In the genomic region with DNA sequence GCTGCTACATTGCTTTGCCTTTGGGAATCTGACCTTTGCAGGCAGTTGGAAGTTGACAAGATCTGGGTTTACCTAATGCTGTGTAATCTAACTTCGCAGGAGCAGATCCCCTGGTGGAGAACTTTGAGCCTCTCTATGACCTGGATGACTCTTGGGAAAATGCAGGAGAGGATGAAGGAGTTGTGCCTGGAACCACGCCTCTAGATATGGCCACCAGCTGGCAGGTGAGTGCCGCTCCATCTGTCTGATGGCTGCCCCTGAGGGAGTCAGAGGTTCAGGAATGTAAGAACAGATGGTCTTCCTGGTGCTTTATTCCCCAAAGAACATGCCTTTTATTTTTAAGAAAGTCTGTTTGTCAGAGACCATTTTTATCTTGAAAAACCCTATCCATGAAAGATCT, we compare ENCODE assay signal across 17 cellular contexts.
A peak's percentile ranks its signal among the peaks of the same experiment; 100 is the strongest.
DNase-seq lines count a peak whose midpoint lies in the region; ATAC-seq and TF ChIP-seq lines count a peak whose summit lies in the region.
"Had no signal": no experiment of that assay in that cellular context is flagged by ENCODE, and none has a peak within 500 bp of the region (broad histone marks: within the 10 kb centered on the region; RNA-seq: fewer than 3 reads in every experiment).

No MANE protein-coding gene starts in this region.

- no peaks in the 10 kb centered on the region for H3K9me3 Mint-ChIP-seq in activated T-cell treated with anti-CD3 and anti-CD28 coated beads, Interleukin-2, amount 50 U/mL, for 72 hours
- no peaks in the 10 kb centered on the region for H3K9me3 Mint-ChIP-seq in activated T-cell treated with anti-CD3 and anti-CD28 coated beads, Interleukin-2, amount 50 U/mL, for 4 hours
- no peaks in the 10 kb centered on the region for H3K9me3 Mint-ChIP-seq in activated naive CD8-positive, alpha-beta T cell treated with anti-CD3 and anti-CD28 coated beads, Interleukin-2, amount 50 U/mL, for 24 hours
- no peaks in the 10 kb centered on the region for H3K9me3 Mint-ChIP-seq in osteocyte (ENCODE audit: unreplicated experiment)

- no peak overlapping the region for H2AFZ ChIP-seq in OCI-LY7 (ENCODE audit: low read length)

- TF ChIP-seq CTCF in osteocyte (IDR thresholded peaks at IDR 0.05) (no peak), OCI-LY7 (conservative IDR thresholded peaks at IDR 0.05; ENCODE audit: low read length) (no peak)

- no peaks in the 10 kb centered on the region for H3K9me2 ChIP-seq in OCI-LY7 (ENCODE audit: insufficient read depth, low read length)

- BruUV-seq in OCI-LY7 (replicated peaks; lab: Mats Ljungman, UMichigan), result no TSS peak

- no peak for ATAC-seq in activated T-cell treated with anti-CD3 and anti-CD28 coated beads, Interleukin-2, amount 50 U/mL, for 72 hours (replicated peaks in 1 of 2)
- ATAC-seq in activated T-cell treated with anti-CD3 and anti-CD28 coated beads, Interleukin-2, amount 50 U/mL, for 4 hours, result no peak
- ATAC-seq in activated naive CD8-positive, alpha-beta T cell treated with anti-CD3 and anti-CD28 coated beads, Interleukin-2, amount 50 U/mL, for 24 hours, result no peak
- ATAC-seq in HG02763 (IDR thresholded peaks at IDR 0.05; ENCODE audit: unreplicated experiment), result no peak
- ATAC-seq: gastrocnemius medialis, left cardiac atrium had no signal

- no peaks in the 10 kb centered on the region for H3K9me3 ChIP-seq in OCI-LY7 (ENCODE audit: low read length)
- H3K9me3 ChIP-seq: gastrocnemius medialis, MG63, ovary, sigmoid colon had no signal

- peak overlapping the region; percentile 97 for H3K27ac Mint-ChIP-seq in activated T-cell treated with anti-CD3 and anti-CD28 coated beads, Interleukin-2, amount 50 U/mL, for 72 hours
- peak overlapping the region; percentile 75 for H3K27ac Mint-ChIP-seq in activated naive CD8-positive, alpha-beta T cell treated with anti-CD3 and anti-CD28 coated beads, Interleukin-2, amount 50 U/mL, for 24 hours
- peak overlapping the region; percentile 3 for H3K27ac Mint-ChIP-seq in osteocyte (ENCODE audit: unreplicated experiment)

- no peak overlapping the region for H3K4me3 ChIP-seq in OCI-LY7 (ENCODE audit: low read depth, low read length, poor library complexity, severe bottlenecking)
- H3K4me3 ChIP-seq: gastrocnemius medialis, MG63, ovary, sigmoid colon had no signal

- CTCF ChIA-PET in OCI-LY7 (lab: Charles Lee; ENCODE audit: unreplicated experiment), result no interaction called here

- no peaks in the 10 kb centered on the region for H4K20me1 ChIP-seq in OCI-LY7 (ENCODE audit: insufficient read depth, low read length)

- H3K36me3 ChIP-seq in OCI-LY7 (ENCODE audit: insufficient read depth, low read length), result peaks cover 91% of the 10 kb centered on the region
- H3K36me3 ChIP-seq: ovary had no signal

- H3K4me3 Mint-ChIP-seq in activated T-cell treated with anti-CD3 and anti-CD28 coated beads, Interleukin-2, amount 50 U/mL, for 72 hours, result no peak overlapping the region
- H3K4me3 Mint-ChIP-seq in activated T-cell treated with anti-CD3 and anti-CD28 coated beads, Interleukin-2, amount 50 U/mL, for 4 hours, result no peak overlapping the region
- no peak overlapping the region for H3K4me3 Mint-ChIP-seq in activated naive CD8-positive, alpha-beta T cell treated with anti-CD3 and anti-CD28 coated beads, Interleukin-2, amount 50 U/mL, for 24 hours
- no peak overlapping the region for H3K4me3 Mint-ChIP-seq in osteocyte (ENCODE audit: unreplicated experiment)

- H3K4me2 ChIP-seq in OCI-LY7 (ENCODE audit: low read length), result no peak overlapping the region

- no peak for DNase-seq in activated T-cell treated with anti-CD3 and anti-CD28 coated beads, Interleukin-2, amount 50 U/mL, for 72 hours
- DNase-seq in activated T-cell treated with anti-CD3 and anti-CD28 coated beads, Interleukin-2, amount 50 U/mL, for 4 hours, result no peak
- DNase-seq in NCI-H524 treated with DMSO at 0.1 percent for 48 hours (lab: John Stamatoyannopoulos, UW) (peak; percentile 69), osteocyte (ENCODE audit: extremely low spot score, unreplicated experiment) (no peak), OCI-M2 (lab: John Stamatoyannopoulos, UW; ENCODE audit: unreplicated experiment) (no peak), OCI-LY7 (ENCODE audit: low spot score) (no peak)
- DNase-seq in activated naive CD8-positive, alpha-beta T cell treated with anti-CD3 and anti-CD28 coated beads, Interleukin-2, amount 50 U/mL, for 24 hours, result no peak
- DNase-seq: activated gamma-delta T cell treated with Interleukin-2 at 50 U/mL for 16 hours; gastrocnemius medialis; left cardiac atrium; MG63; NCI-H146; NCI-H226; ovary; sigmoid colon; stimulated activated CD4-positive, alpha-beta T cell treated with anti-CD3 and anti-CD28 coated beads, Interleukin-1b, Interleukin-23, amount 100 ng/mL, for 48 hours had no signal

- peaks cover 89% of the 10 kb centered on the region for H3K4me1 Mint-ChIP-seq in activated T-cell treated with anti-CD3 and anti-CD28 coated beads, Interleukin-2, amount 50 U/mL, for 72 hours (ENCODE audit: low read depth)
- H3K4me1 Mint-ChIP-seq in activated T-cell treated with anti-CD3 and anti-CD28 coated beads, Interleukin-2, amount 50 U/mL, for 4 hours (ENCODE audit: low read depth), result peaks cover 73% of the 10 kb centered on the region
- peaks cover 90% of the 10 kb centered on the region for H3K4me1 Mint-ChIP-seq in activated naive CD8-positive, alpha-beta T cell treated with anti-CD3 and anti-CD28 coated beads, Interleukin-2, amount 50 U/mL, for 24 hours
- H3K4me1 Mint-ChIP-seq in osteocyte (ENCODE audit: unreplicated experiment), result no peaks in the 10 kb centered on the region

- H3K27me3 Mint-ChIP-seq in activated T-cell treated with anti-CD3 and anti-CD28 coated beads, Interleukin-2, amount 50 U/mL, for 72 hours (ENCODE audit: low read depth), result no peaks in the 10 kb centered on the region
- H3K27me3 Mint-ChIP-seq in activated T-cell treated with anti-CD3 and anti-CD28 coated beads, Interleukin-2, amount 50 U/mL, for 4 hours (ENCODE audit: low read depth), result no peaks in the 10 kb centered on the region
- H3K27me3 Mint-ChIP-seq in activated naive CD8-positive, alpha-beta T cell treated with anti-CD3 and anti-CD28 coated beads, Interleukin-2, amount 50 U/mL, for 24 hours, result no peaks in the 10 kb centered on the region
- no peaks in the 10 kb centered on the region for H3K27me3 Mint-ChIP-seq in osteocyte (ENCODE audit: unreplicated experiment)

- no peaks in the 10 kb centered on the region for H3K79me2 ChIP-seq in OCI-LY7 (ENCODE audit: insufficient read depth, low read depth, low read length)

- no peaks in the 10 kb centered on the region for H3K4me1 ChIP-seq in OCI-LY7 (ENCODE audit: insufficient read depth, low read length, poor library complexity, severe bottlenecking)
- H3K4me1 ChIP-seq: gastrocnemius medialis, sigmoid colon had no signal

- intact Hi-C loops in OCI-LY7 (cut with micrococcal nuclease; ENCODE audit: unreplicated experiment), result no loop called here

- no peak overlapping the region for H3K27ac ChIP-seq in OCI-LY7 (ENCODE audit: low read depth, low read length, poor library complexity, severe bottlenecking)
- H3K27ac ChIP-seq: gastrocnemius medialis, ovary, sigmoid colon had no signal

- POLR2A ChIA-PET in OCI-LY7 (lab: Charles Lee), result no interaction called here

- peaks cover 31 to 70% of the 10 kb centered on the region in 2 donors for H3K36me3 Mint-ChIP-seq in activated T-cell treated with anti-CD3 and anti-CD28 coated beads, Interleukin-2, amount 50 U/mL, for 72 hours (ENCODE audit: insufficient read depth in 2 of 2)
- peaks cover 83% of the 10 kb centered on the region for H3K36me3 Mint-ChIP-seq in activated T-cell treated with anti-CD3 and anti-CD28 coated beads, Interleukin-2, amount 50 U/mL, for 4 hours (ENCODE audit: insufficient read depth)
- H3K36me3 Mint-ChIP-seq in activated naive CD8-positive, alpha-beta T cell treated with anti-CD3 and anti-CD28 coated beads, Interleukin-2, amount 50 U/mL, for 24 hours (ENCODE audit: low read depth), result peaks cover 92% of the 10 kb centered on the region
- peaks cover 78% of the 10 kb centered on the region for H3K36me3 Mint-ChIP-seq in osteocyte (ENCODE audit: unreplicated experiment)

Comparison
In these comparisons a context has a peak if more than half of its experiments do, and no peak if none do; other contexts are left out.
1. H3K27ac Mint-ChIP-seq: peak in every context shown above with its lines; median percentile 97 in activated T-cell treated with anti-CD3 and anti-CD28 coated beads, Interleukin-2, amount 50 U/mL, for 72 hours; 75 in activated naive CD8-positive, alpha-beta T cell treated with anti-CD3 and anti-CD28 coated beads, Interleukin-2, amount 50 U/mL, for 24 hours; 3 in osteocyte.